23 cellular contexts compared by ENCODE assay signal in genomic region chr7:17022915-17023314, GRCh38.
DNase-seq lines count a peak whose midpoint lies in the region; ATAC-seq, FAIRE-seq and TF ChIP-seq lines count a peak whose summit lies in the region.
"Had no signal": no experiment of that assay in that cellular context is flagged by ENCODE, and none has a peak within 500 bp of the region (broad histone marks: within the 10 kb centered on the region; RNA-seq: fewer than 3 reads in every experiment).

No MANE protein-coding gene starts in this region.

- no peak overlapping the region for H3K4me3 Mint-ChIP-seq in activated CD8-positive, alpha-beta T cell treated with anti-CD3 and anti-CD28 coated beads for 36 hours
- no peak overlapping the region for H3K4me3 Mint-ChIP-seq in activated CD8-positive, alpha-beta T cell treated with anti-CD3 and anti-CD28 coated beads, Interleukin-2, amount 10 ng/mL, durations not matched to agents 7 days and 5 days
- H3K4me3 Mint-ChIP-seq in Calu3 (ENCODE audit: low read depth, unreplicated experiment) = no peak overlapping the region
- no peak overlapping the region for H3K4me3 Mint-ChIP-seq in activated CD4-positive, alpha-beta memory T cell treated with anti-CD3 and anti-CD28 coated beads for 36 hours
- H3K4me3 Mint-ChIP-seq: GM23338; stimulated activated memory B cell treated with anti-CD40 and anti-IgM and Interleukin-4, amounts not matched to agents 10 μg/mL and 1 μg/mL and 100 μg/mL, for 72 hours had no signal

- dilution Hi-C loops in keratinocyte (cut with MboI; ENCODE audit: extremely low pct_ligation_motif_present, low sequenced_read_pairs) = no loop called here

- H3K9me3 ChIP-seq in keratinocyte (ENCODE audit: control insufficient read depth, low read depth, low read length) (no peaks in the 10 kb centered on the region), heart left ventricle (peaks cover 0 to 4% (median 0%) of the 10 kb centered on the region in 12 donors)
- H3K9me3 ChIP-seq: gastrocnemius medialis, spleen, thoracic aorta had no signal

- intact Hi-C loops in activated CD8-positive, alpha-beta T cell treated with anti-CD3 and anti-CD28 coated beads for 36 hours (cut with micrococcal nuclease) = no loop called here
- intact Hi-C loops in Calu3 (cut with micrococcal nuclease; ENCODE audit: unreplicated experiment) = no loop called here
- intact Hi-C loops in activated CD4-positive, alpha-beta memory T cell treated with anti-CD3 and anti-CD28 coated beads for 36 hours (cut with micrococcal nuclease) = loop anchor here (1.0 kb wide), 8 partner anchors 18 to 379 kb away; no protein-coding TSS in a partner anchor
- intact Hi-C loops in heart left ventricle (cut with DNase I) = no loop called here

- no peak for TF ChIP-seq POLR2A in heart left ventricle (IDR thresholded peaks at IDR 0.05)

- CTCF ChIA-PET in activated CD8-positive, alpha-beta T cell treated with anti-CD3 and anti-CD28 coated beads for 36 hours (lab: Charles Lee) = no interaction called here
- CTCF ChIA-PET in activated CD8-positive, alpha-beta T cell treated with anti-CD3 and anti-CD28 coated beads, Interleukin-2, amount 10 ng/mL, durations not matched to agents 7 days and 5 days (lab: Charles Lee) = no interaction called here
- CTCF ChIA-PET in Calu3 (lab: Charles Lee) = no interaction called here
- CTCF ChIA-PET in activated CD4-positive, alpha-beta memory T cell treated with anti-CD3 and anti-CD28 coated beads for 36 hours (lab: Charles Lee) = interaction anchor here (0.7 to 1.0 kb wide), 2 partner anchors 14 to 212 kb away, joined by 3 read pairs; no protein-coding TSS in a partner anchor

- H3K36me3 ChIP-seq in keratinocyte (ENCODE audit: control insufficient read depth in 2 of 2, extremely low read depth in 1 of 2, insufficient read depth in 2 of 2, low read length in 2 of 2) (no peaks in the 10 kb centered on the region), heart left ventricle (no peaks in the 10 kb centered on the region)
- H3K36me3 ChIP-seq: esophagus muscularis mucosa, gastrocnemius medialis, spleen, thoracic aorta had no signal

- no peak overlapping the region for H2AFZ ChIP-seq in keratinocyte (ENCODE audit: control insufficient read depth, low read length)
- H2AFZ ChIP-seq: GM23338 had no signal

- H3K4me1 ChIP-seq in keratinocyte (ENCODE audit: control insufficient read depth, extremely low read depth, insufficient read depth, low read length) = peaks cover 18% of the 10 kb centered on the region
- H3K4me1 ChIP-seq in heart left ventricle = peaks cover 0 to 11% (median 0%) of the 10 kb centered on the region in 12 donors
- H3K4me1 ChIP-seq: esophagus muscularis mucosa, gastrocnemius medialis had no signal

- no peak overlapping the region for H3K27ac Mint-ChIP-seq in activated CD8-positive, alpha-beta T cell treated with anti-CD3 and anti-CD28 coated beads for 36 hours
- no peak overlapping the region for H3K27ac Mint-ChIP-seq in activated CD8-positive, alpha-beta T cell treated with anti-CD3 and anti-CD28 coated beads, Interleukin-2, amount 10 ng/mL, durations not matched to agents 7 days and 5 days
- peak overlapping the region; percentile 3 for H3K27ac Mint-ChIP-seq in Calu3 (ENCODE audit: unreplicated experiment)
- H3K27ac Mint-ChIP-seq in activated CD4-positive, alpha-beta memory T cell treated with anti-CD3 and anti-CD28 coated beads for 36 hours = peak overlapping the region; percentile 7
- H3K27ac Mint-ChIP-seq: GM23338; stimulated activated memory B cell treated with anti-CD40 and anti-IgM and Interleukin-4, amounts not matched to agents 10 μg/mL and 1 μg/mL and 100 μg/mL, for 72 hours had no signal

- no TSS peak for BruUV-seq in Calu3 (replicated peaks; lab: Mats Ljungman, UMichigan)

- no peaks in the 10 kb centered on the region for H3K79me2 ChIP-seq in keratinocyte (ENCODE audit: control insufficient read depth, insufficient read depth, low read length)

- 87 to 97% (median 95%) methylated on average over 3 of the region's 3 CpGs for WGBS in heart left ventricle, 4 donors

- no peak for TF ChIP-seq CTCF in activated CD8-positive, alpha-beta T cell treated with anti-CD3 and anti-CD28 coated beads for 36 hours (IDR thresholded peaks at IDR 0.05)
- no peak for TF ChIP-seq CTCF in Calu3 (IDR thresholded peaks at IDR 0.05; ENCODE audit: unreplicated experiment)
- no peak for TF ChIP-seq CTCF in keratinocyte (optimal IDR thresholded peaks at IDR 0.05 in 1 of 3, IDR thresholded peaks at IDR 0.05 in 1 of 3, conservative IDR thresholded peaks at IDR 0.05 in 1 of 3; ENCODE audit: extremely low read depth in 1 of 3, insufficient read depth in 2 of 3, low read length in 3 of 3)
- TF ChIP-seq CTCF in heart left ventricle (IDR thresholded peaks at IDR 0.05) = no peak

- POLR2A ChIA-PET in activated CD8-positive, alpha-beta T cell treated with anti-CD3 and anti-CD28 coated beads for 36 hours (lab: Charles Lee) = interaction anchor here (0.6 kb wide), 1 partner anchor 670 kb away, joined by 3 read pairs; no protein-coding TSS in a partner anchor
- POLR2A ChIA-PET in activated CD8-positive, alpha-beta T cell treated with anti-CD3 and anti-CD28 coated beads, Interleukin-2, amount 10 ng/mL, durations not matched to agents 7 days and 5 days (lab: Charles Lee) = no interaction called here
- POLR2A ChIA-PET in activated CD4-positive, alpha-beta memory T cell treated with anti-CD3 and anti-CD28 coated beads for 36 hours (lab: Charles Lee) = no interaction called here

- H3K9ac ChIP-seq in keratinocyte (ENCODE audit: control insufficient read depth, extremely low read depth, insufficient read depth, low read length) = no peak overlapping the region
- H3K9ac ChIP-seq: BLaER1 treated with 17β-estradiol and CSF1 and Interleukin-3, amounts not matched to agents 10 nM and 100 nM had no signal

- no peaks in the 10 kb centered on the region for H4K20me1 ChIP-seq in keratinocyte (ENCODE audit: control insufficient read depth, extremely low read depth, insufficient read depth, low read length)
- H4K20me1 ChIP-seq: BLaER1 treated with 17β-estradiol and CSF1 and Interleukin-3, amounts not matched to agents 10 nM and 100 nM had no signal

- H3K4me2 ChIP-seq in keratinocyte (ENCODE audit: control insufficient read depth, extremely low read depth, insufficient read depth, low read depth, low read length) = no peak overlapping the region
- H3K4me2 ChIP-seq: BLaER1 treated with 17β-estradiol and CSF1 and Interleukin-3, amounts not matched to agents 10 nM and 100 nM; GM23338 had no signal

- H3K9me3 Mint-ChIP-seq in activated CD8-positive, alpha-beta T cell treated with anti-CD3 and anti-CD28 coated beads for 36 hours = no peaks in the 10 kb centered on the region
- H3K9me3 Mint-ChIP-seq in activated CD8-positive, alpha-beta T cell treated with anti-CD3 and anti-CD28 coated beads, Interleukin-2, amount 10 ng/mL, durations not matched to agents 7 days and 5 days (ENCODE audit: insufficient read depth) = no peaks in the 10 kb centered on the region
- peaks cover 2% of the 10 kb centered on the region for H3K9me3 Mint-ChIP-seq in Calu3 (ENCODE audit: low read depth, unreplicated experiment)
- H3K9me3 Mint-ChIP-seq in activated CD4-positive, alpha-beta memory T cell treated with anti-CD3 and anti-CD28 coated beads for 36 hours = no peaks in the 10 kb centered on the region
- H3K9me3 Mint-ChIP-seq: GM23338; stimulated activated memory B cell treated with anti-CD40 and anti-IgM and Interleukin-4, amounts not matched to agents 10 μg/mL and 1 μg/mL and 100 μg/mL, for 72 hours had no signal

- no peaks in the 10 kb centered on the region for H3K27me3 ChIP-seq in keratinocyte (ENCODE audit: control insufficient read depth, extremely low read depth, insufficient read depth, low read length)
- H3K27me3 ChIP-seq in heart left ventricle = no peaks in the 10 kb centered on the region
- H3K27me3 ChIP-seq: BLaER1 treated with 17β-estradiol and CSF1 and Interleukin-3, amounts not matched to agents 10 nM and 100 nM; esophagus muscularis mucosa; gastrocnemius medialis; spleen had no signal

- H3K4me1 Mint-ChIP-seq in activated CD8-positive, alpha-beta T cell treated with anti-CD3 and anti-CD28 coated beads for 36 hours (ENCODE audit: low read depth) = peaks cover 11% of the 10 kb centered on the region
- peaks cover 5% of the 10 kb centered on the region for H3K4me1 Mint-ChIP-seq in activated CD8-positive, alpha-beta T cell treated with anti-CD3 and anti-CD28 coated beads, Interleukin-2, amount 10 ng/mL, durations not matched to agents 7 days and 5 days (ENCODE audit: low read depth)
- H3K4me1 Mint-ChIP-seq in Calu3 (ENCODE audit: low read depth, unreplicated experiment) = peaks cover 36% of the 10 kb centered on the region
- peaks cover 17% of the 10 kb centered on the region for H3K4me1 Mint-ChIP-seq in activated CD4-positive, alpha-beta memory T cell treated with anti-CD3 and anti-CD28 coated beads for 36 hours (ENCODE audit: low read depth)
- H3K4me1 Mint-ChIP-seq: GM23338; stimulated activated memory B cell treated with anti-CD40 and anti-IgM and Interleukin-4, amounts not matched to agents 10 μg/mL and 1 μg/mL and 100 μg/mL, for 72 hours had no signal

- H3K9me1 ChIP-seq in keratinocyte (ENCODE audit: control insufficient read depth, extremely low read depth, insufficient read depth, low read length) = no peaks in the 10 kb centered on the region

- H3K27me3 Mint-ChIP-seq in activated CD8-positive, alpha-beta T cell treated with anti-CD3 and anti-CD28 coated beads for 36 hours = peaks cover 2% of the 10 kb centered on the region
- H3K27me3 Mint-ChIP-seq in activated CD8-positive, alpha-beta T cell treated with anti-CD3 and anti-CD28 coated beads, Interleukin-2, amount 10 ng/mL, durations not matched to agents 7 days and 5 days (ENCODE audit: low read depth) = peaks cover 10% of the 10 kb centered on the region
- H3K27me3 Mint-ChIP-seq in Calu3 (ENCODE audit: unreplicated experiment) = no peaks in the 10 kb centered on the region
- H3K27me3 Mint-ChIP-seq in activated CD4-positive, alpha-beta memory T cell treated with anti-CD3 and anti-CD28 coated beads for 36 hours = peaks cover 1% of the 10 kb centered on the region

- no peaks in the 10 kb centered on the region for H3K36me3 Mint-ChIP-seq in activated CD8-positive, alpha-beta T cell treated with anti-CD3 and anti-CD28 coated beads for 36 hours (ENCODE audit: low read depth)
- H3K36me3 Mint-ChIP-seq in activated CD8-positive, alpha-beta T cell treated with anti-CD3 and anti-CD28 coated beads, Interleukin-2, amount 10 ng/mL, durations not matched to agents 7 days and 5 days (ENCODE audit: low read depth) = peaks cover 4% of the 10 kb centered on the region
- no peaks in the 10 kb centered on the region for H3K36me3 Mint-ChIP-seq in Calu3 (ENCODE audit: insufficient read depth, unreplicated experiment)
- no peaks in the 10 kb centered on the region for H3K36me3 Mint-ChIP-seq in activated CD4-positive, alpha-beta memory T cell treated with anti-CD3 and anti-CD28 coated beads for 36 hours
- H3K36me3 Mint-ChIP-seq: stimulated activated memory B cell treated with anti-CD40 and anti-IgM and Interleukin-4, amounts not matched to agents 10 μg/mL and 1 μg/mL and 100 μg/mL, for 72 hours had no signal

- ATAC-seq in activated CD8-positive, alpha-beta T cell treated with anti-CD3 and anti-CD28 coated beads for 36 hours = peak; percentile 90
- no peak for ATAC-seq in activated CD8-positive, alpha-beta T cell treated with anti-CD3 and anti-CD28 coated beads, Interleukin-2, amount 10 ng/mL, durations not matched to agents 7 days and 5 days
- no peak for ATAC-seq in heart left ventricle
- ATAC-seq: gastrocnemius medialis; GM23338; K562; stimulated activated memory B cell treated with anti-CD40 and anti-IgM and Interleukin-4, amounts not matched to agents 10 μg/mL and 1 μg/mL and 100 μg/mL, for 72 hours had no signal

- H3K4me3 ChIP-seq in keratinocyte (ENCODE audit: control insufficient read depth in 2 of 3, extremely low read depth in 1 of 3, insufficient read depth in 2 of 3, low read depth in 1 of 3, low read length in 3 of 3) (no peak overlapping the region), heart left ventricle (no peak overlapping the region)
- H3K4me3 ChIP-seq: BLaER1 treated with 17β-estradiol and CSF1 and Interleukin-3, amounts not matched to agents 10 nM and 100 nM; esophagus muscularis mucosa; gastrocnemius medialis; GM23338; K562; lung; spleen; thoracic aorta had no signal

- peak; percentile 14 for DNase-seq in activated CD8-positive, alpha-beta T cell treated with anti-CD3 and anti-CD28 coated beads for 36 hours
- DNase-seq in activated CD8-positive, alpha-beta T cell treated with anti-CD3 and anti-CD28 coated beads, Interleukin-2, amount 10 ng/mL, durations not matched to agents 7 days and 5 days = no peak
- DNase-seq in Calu3 (no peak), keratinocyte (ENCODE audit: low read depth, low spot score) (no peak), heart left ventricle (no peak), DMS79 (lab: John Stamatoyannopoulos, UW) (no peak), DMS 273 (lab: John Stamatoyannopoulos, UW; ENCODE audit: unreplicated experiment) (no peak)
- peak; percentile 60 for DNase-seq in activated CD4-positive, alpha-beta memory T cell treated with anti-CD3 and anti-CD28 coated beads for 36 hours
- DNase-seq: activated gamma-delta T cell; DMS 273 treated with DMSO at 0.1 percent for 48 hours; effector CD8-positive, alpha-beta T cell; gastrocnemius medialis; GDM1; occipital lobe; retina; spleen had no signal

- H3K27ac ChIP-seq in keratinocyte (ENCODE audit: control insufficient read depth, insufficient read depth, low read length) (no peak overlapping the region), heart left ventricle (no peak overlapping the region)
- H3K27ac ChIP-seq: BLaER1 treated with 17β-estradiol and CSF1 and Interleukin-3, amounts not matched to agents 10 nM and 100 nM; esophagus muscularis mucosa; gastrocnemius medialis; spleen; thoracic aorta had no signal

- FAIRE-seq in keratinocyte (lab: Jason Lieb, UNC) = peak; percentile 5
- FAIRE-seq: K562 had no signal

Comparison
In these comparisons a context has a peak if more than half of its experiments do, and no peak if none do; other contexts are left out.
1. DNase-seq: peak in activated CD8-positive, alpha-beta T cell treated with anti-CD3 and anti-CD28 coated beads for 36 hours (single experiment) and activated CD4-positive, alpha-beta memory T cell treated with anti-CD3 and anti-CD28 coated beads for 36 hours (single experiment); none in activated CD8-positive, alpha-beta T cell treated with anti-CD3 and anti-CD28 coated beads, Interleukin-2, amount 10 ng/mL, durations not matched to agents 7 days and 5 days (single experiment), Calu3 (single experiment), keratinocyte (single experiment), heart left ventricle (0 of 5), DMS79 (single experiment) and DMS 273 (single experiment).
2. H3K27ac Mint-ChIP-seq: peak in Calu3 (single experiment) and activated CD4-positive, alpha-beta memory T cell treated with anti-CD3 and anti-CD28 coated beads for 36 hours (single experiment); none in activated CD8-positive, alpha-beta T cell treated with anti-CD3 and anti-CD28 coated beads for 36 hours (single experiment) and activated CD8-positive, alpha-beta T cell treated with anti-CD3 and anti-CD28 coated beads, Interleukin-2, amount 10 ng/mL, durations not matched to agents 7 days and 5 days (single experiment).